ENCODE assay signal across 8 cellular contexts in the genomic region with DNA sequence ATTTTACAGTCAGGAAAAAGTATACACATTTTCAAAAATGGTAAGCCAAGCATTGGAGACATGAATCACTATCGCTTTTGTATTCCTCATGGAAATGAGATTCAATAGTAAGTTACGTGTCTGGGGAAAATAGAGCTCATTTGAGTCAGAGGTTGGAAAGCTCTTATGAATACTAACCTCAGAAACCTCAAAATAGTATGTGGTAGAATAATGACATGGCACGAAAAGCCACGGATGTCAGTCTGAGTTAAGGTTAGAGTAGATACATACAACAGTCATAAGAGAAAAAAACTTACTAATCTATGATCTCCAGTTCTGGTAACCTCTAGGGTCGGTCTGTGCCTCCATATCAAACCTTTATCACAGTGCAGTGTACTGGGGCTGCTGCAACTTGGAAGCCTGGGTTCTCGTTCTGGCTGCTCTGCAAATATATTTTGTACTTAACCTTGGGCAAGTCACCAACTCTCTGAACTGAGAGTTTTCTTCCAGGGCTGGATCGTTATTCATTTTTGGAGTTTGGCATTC. TPM values are rescaled to one million over a fixed set of nuclear protein-coding genes. Genes with fewer than 3 reads are reported as not detected.
DNase-seq lines count a peak whose midpoint lies in the region; ATAC-seq and TF ChIP-seq lines count a peak whose summit lies in the region.

No MANE protein-coding gene starts in this region.

- peak; percentile 93 for ATAC-seq in foreskin keratinocyte
- ATAC-seq in WTC11: no peak

- no peaks in the 10 kb centered on the region for H3K27me3 Mint-ChIP-seq in MCF 10A (ENCODE audit: insufficient read depth, unreplicated experiment)
- no peaks in the 10 kb centered on the region for H3K27me3 Mint-ChIP-seq in WTC11 (ENCODE audit: low read depth)

- H3K9me3 ChIP-seq in breast epithelium (no peaks in the 10 kb centered on the region), SK-N-SH (no peaks in the 10 kb centered on the region), uterus (no peaks in the 10 kb centered on the region)

- H3K4me2 ChIP-seq in SK-N-SH: peak overlapping the region; percentile 69

- peaks cover 96% of the 10 kb centered on the region for H3K79me2 ChIP-seq in SK-N-SH (ENCODE audit: insufficient read depth)

- peak; percentile 78 to 99 for TF ChIP-seq EP300 in SK-N-SH (IDR thresholded peaks at IDR 0.05; ENCODE audit: borderline replicate concordance in 1 of 2, low read depth in 1 of 2, low read length in 1 of 2)

- no peaks in the 10 kb centered on the region for H3K27me3 ChIP-seq in breast epithelium
- no peaks in the 10 kb centered on the region for H3K27me3 ChIP-seq in SK-N-SH (ENCODE audit: insufficient read depth)
- H3K27me3 ChIP-seq in foreskin keratinocyte: no peaks in the 10 kb centered on the region
- no peaks in the 10 kb centered on the region for H3K27me3 ChIP-seq in uterus

- H3K4me1 ChIP-seq in breast epithelium (no peaks in the 10 kb centered on the region), SK-N-SH (ENCODE audit: control insufficient read depth in 1 of 2, insufficient read depth in 2 of 2, low read depth in 1 of 2, low read length in 1 of 2) (peaks cover 45 to 86% of the 10 kb centered on the region in 2 experiments), foreskin keratinocyte (peaks cover 43% of the 10 kb centered on the region), uterus (peaks cover 4 to 15% of the 10 kb centered on the region in 2 donors)

- WGBS in SK-N-SH (ENCODE audit: low lambda C conversion rate): 20% methylated on average over 7 of the region's 7 CpGs

- peaks cover 28% of the 10 kb centered on the region for H4K20me1 ChIP-seq in SK-N-SH (ENCODE audit: insufficient read depth)

- peak overlapping the region; percentile 56; the same call in 1 of the 2 replicates for H3K9ac ChIP-seq in SK-N-SH

- TF ChIP-seq POLR2A in breast epithelium (IDR thresholded peaks at IDR 0.05): no peak
- no peak for TF ChIP-seq POLR2A in uterus (IDR thresholded peaks at IDR 0.05)

- peaks cover 33% of the 10 kb centered on the region for H3K4me1 Mint-ChIP-seq in MCF 10A (ENCODE audit: insufficient read depth, unreplicated experiment)
- peaks cover 32% of the 10 kb centered on the region for H3K4me1 Mint-ChIP-seq in WTC11

- intact Hi-C loops in MCF 10A (cut with micrococcal nuclease) (loop anchor here (1.0 to 5.0 kb wide), 4 partner anchors 106 to 362 kb away; no protein-coding TSS in a partner anchor), breast epithelium (cut with DNase I; ENCODE audit: low total_unique reads) (no loop called here), uterus (cut with DNase I; ENCODE audit: low total_unique reads) (no loop called here)

- CTCF ChIA-PET in MCF 10A (lab: Yijun Ruan, JAX) (no interaction called here), SK-N-SH (lab: Yijun Ruan, JAX) (no interaction called here), WTC11 (lab: Charles Lee) (no interaction called here)

- H3K36me3 Mint-ChIP-seq in MCF 10A (ENCODE audit: insufficient read depth, unreplicated experiment): no peaks in the 10 kb centered on the region
- no peaks in the 10 kb centered on the region for H3K36me3 Mint-ChIP-seq in WTC11

- H3K9me3 Mint-ChIP-seq in MCF 10A (ENCODE audit: unreplicated experiment): no peaks in the 10 kb centered on the region
- H3K9me3 Mint-ChIP-seq in WTC11: no peaks in the 10 kb centered on the region

- peaks cover 81% of the 10 kb centered on the region for H3F3A ChIP-seq in SK-N-SH (replicated peaks; ENCODE audit: insufficient read depth)

- peak; percentile 51 for DNase-seq in MCF 10A (ENCODE audit: unreplicated experiment)
- no peak for DNase-seq in breast epithelium (ENCODE audit: low spot score in 2 of 2)
- no peak for DNase-seq in SK-N-SH
- peak; percentile 86 to 93 for DNase-seq in foreskin keratinocyte
- no peak for DNase-seq in uterus
- DNase-seq in DMS 273 treated with DMSO at 0.1 percent for 48 hours (lab: John Stamatoyannopoulos, UW): no peak
- DNase-seq in NCI-H146 (lab: John Stamatoyannopoulos, UW): no peak
- DNase-seq in WTC11 (ENCODE audit: low spot score): no peak

- no peaks in the 10 kb centered on the region for H3K36me3 ChIP-seq in breast epithelium
- H3K36me3 ChIP-seq in SK-N-SH (replicated peaks in 1 of 2; ENCODE audit: control insufficient read depth in 1 of 2, insufficient read depth in 2 of 2, low read length in 1 of 2): peaks cover 59 to 71% of the 10 kb centered on the region in 2 experiments
- no peaks in the 10 kb centered on the region for H3K36me3 ChIP-seq in uterus

- H3K4me3 ChIP-seq in breast epithelium (no peak overlapping the region), SK-N-SH (ENCODE audit: low read depth in 2 of 2, low read length in 1 of 2) (peak overlapping the region in 1 of 2 experiments; percentile 12; a peak in 1 of 4 replicates), uterus (no peak overlapping the region)

- no peak overlapping the region for H3K4me3 Mint-ChIP-seq in MCF 10A (ENCODE audit: unreplicated experiment)
- H3K4me3 Mint-ChIP-seq in WTC11: no peak overlapping the region

- H3K27ac ChIP-seq in breast epithelium (no peak overlapping the region), SK-N-SH (ENCODE audit: low read depth in 2 of 2, low read length in 1 of 2) (peak overlapping the region; percentile 80 to 94), foreskin keratinocyte (no peak overlapping the region), uterus (peak overlapping the region; percentile 87 to 88)

- no peaks in the 10 kb centered on the region for H3K9me2 ChIP-seq in SK-N-SH

- TF ChIP-seq CTCF in MCF 10A (IDR thresholded peaks at IDR 0.05; ENCODE audit: unreplicated experiment): no peak
- TF ChIP-seq CTCF in breast epithelium (IDR thresholded peaks at IDR 0.05): no peak
- no peak for TF ChIP-seq CTCF in SK-N-SH (IDR thresholded peaks at IDR 0.05)
- TF ChIP-seq CTCF in foreskin keratinocyte (conservative IDR thresholded peaks at IDR 0.05): no peak
- no peak for TF ChIP-seq CTCF in uterus (IDR thresholded peaks at IDR 0.05)
- TF ChIP-seq CTCF in WTC11 (IDR thresholded peaks at IDR 0.05): no peak

- H2AFZ ChIP-seq in SK-N-SH (ENCODE audit: low read depth): no peak overlapping the region

- POLR2A ChIA-PET in MCF 10A (lab: Yijun Ruan, JAX): no interaction called here
- POLR2A ChIA-PET in SK-N-SH (lab: Yijun Ruan, JAX): no interaction called here
- POLR2A ChIA-PET in WTC11 (lab: Charles Lee): no interaction called here

- no TSS peak for BruUV-seq in MCF 10A (replicated peaks; lab: Mats Ljungman, UMichigan)

- H3K27ac Mint-ChIP-seq in MCF 10A (ENCODE audit: low read depth, unreplicated experiment) (no peak overlapping the region), WTC11 (no peak overlapping the region)

- TF ChIP-seq RAD21 in SK-N-SH (IDR thresholded peaks at IDR 0.05; ENCODE audit: low read length): no peak; the same call in 1 of the 2 replicates

TF ChIP-seq in SK-N-SH, 30 proteins besides CTCF, POLR2A, EP300 and RAD21 (continues in another document):
- no peak for TF ChIP-seq RCOR1 (IDR thresholded peaks at IDR 0.05; ENCODE audit: low read length)
- peak; percentile 96 for TF ChIP-seq JUND (IDR thresholded peaks at IDR 0.05)
- TF ChIP-seq USF1 (IDR thresholded peaks at IDR 0.05; ENCODE audit: borderline replicate concordance, low read depth): no peak
- peak; percentile 94 for TF ChIP-seq POLR2AphosphoS5 (IDR thresholded peaks at IDR 0.05; ENCODE audit: low read depth, low read length)
- peak; percentile 100 for TF ChIP-seq TCF12 (IDR thresholded peaks at IDR 0.05)

TF ChIP-seq in WTC11, 78 proteins besides CTCF, POLR2A, EP300 and RAD21 (continues in another document):
- TF ChIP-seq SMAD3 (CRISPR knock-in tag; IDR thresholded peaks at IDR 0.05; ENCODE audit: borderline replicate concordance) (no peak), RELA (CRISPR knock-in tag; IDR thresholded peaks at IDR 0.05; ENCODE audit: borderline replicate concordance) (no peak), HMGXB4 (CRISPR knock-in tag; IDR thresholded peaks at IDR 0.05) (no peak), ETV6 (CRISPR knock-in tag; IDR thresholded peaks at IDR 0.05) (no peak), SOX15 (CRISPR knock-in tag; IDR thresholded peaks at IDR 0.05) (no peak), ZBTB21 (CRISPR knock-in tag; IDR thresholded peaks at IDR 0.05; ENCODE audit: borderline replicate concordance) (no peak), ZNF396 (CRISPR knock-in tag; IDR thresholded peaks at IDR 0.05; ENCODE audit: borderline replicate concordance) (no peak)
- TF ChIP-seq, protein P1, sequence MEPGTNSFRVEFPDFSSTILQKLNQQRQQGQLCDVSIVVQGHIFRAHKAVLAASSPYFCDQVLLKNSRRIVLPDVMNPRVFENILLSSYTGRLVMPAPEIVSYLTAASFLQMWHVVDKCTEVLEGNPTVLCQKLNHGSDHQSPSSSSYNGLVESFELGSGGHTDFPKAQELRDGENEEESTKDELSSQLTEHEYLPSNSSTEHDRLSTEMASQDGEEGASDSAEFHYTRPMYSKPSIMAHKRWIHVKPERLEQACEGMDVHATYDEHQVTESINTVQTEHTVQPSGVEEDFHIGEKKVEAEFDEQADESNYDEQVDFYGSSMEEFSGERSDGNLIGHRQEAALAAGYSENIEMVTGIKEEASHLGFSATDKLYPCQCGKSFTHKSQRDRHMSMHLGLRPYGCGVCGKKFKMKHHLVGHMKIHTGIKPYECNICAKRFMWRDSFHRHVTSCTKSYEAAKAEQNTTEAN (CRISPR knock-in tag; IDR thresholded peaks at IDR 0.05): no peak
- TF ChIP-seq, protein P2, sequence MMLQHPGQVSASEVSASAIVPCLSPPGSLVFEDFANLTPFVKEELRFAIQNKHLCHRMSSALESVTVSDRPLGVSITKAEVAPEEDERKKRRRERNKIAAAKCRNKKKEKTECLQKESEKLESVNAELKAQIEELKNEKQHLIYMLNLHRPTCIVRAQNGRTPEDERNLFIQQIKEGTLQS (CRISPR knock-in tag; conservative IDR thresholded peaks at IDR 0.05): no peak

RNA-seq across cellular contexts. Expression of gene MAP1B, which starts 31.7 kb away (rescaled TPM):
- total RNA-seq in MCF 10A (2022): 43.8 and 56.0 TPM in 2 replicates
- 1,000 to 10,000 TPM in 1 of 3 donors, 100 to 1,000 TPM in 2; 258 to 2,233 (median 271) TPM for total RNA-seq in breast epithelium
- polyA plus RNA-seq in SK-N-SH (2012; rRNA removed): 47.5 and 48.5 TPM in 2 replicates
- 59.8 and 60.6 TPM in 2 replicates for polyA plus RNA-seq in SK-N-SH (2012; cell fraction: cytosol; rRNA removed)
- polyA plus RNA-seq in SK-N-SH (2012; cell fraction: nucleus; rRNA removed): 69.5 and 70.5 TPM in 2 replicates
- 9.5 and 17.2 TPM in 2 replicates for total RNA-seq in foreskin keratinocyte
- 1.4 and 2.4 TPM in 2 replicates for polyA plus RNA-seq in foreskin keratinocyte
- total RNA-seq in uterus: 100 to 1,000 TPM in 3 of 4 donors, 10 to 100 TPM in 1; 92.0 to 212 (median 132) TPM
- 65.4 to 95.0 TPM (median 65.7 TPM) in 3 replicates for total RNA-seq in WTC11 (2021)

Comparison
In these comparisons a context has a peak if more than half of its experiments do, and no peak if none do; other contexts are left out.
1. DNase-seq: peak in MCF 10A (single experiment) and foreskin keratinocyte (2 of 2); none in breast epithelium (0 of 2), SK-N-SH (single experiment), uterus (0 of 2), DMS 273 treated with DMSO at 0.1 percent for 48 hours (single experiment), NCI-H146 (single experiment) and WTC11 (single experiment).
2. H3K27ac ChIP-seq: peak in SK-N-SH (2 of 2) and uterus (2 of 2); none in breast epithelium (0 of 2) and foreskin keratinocyte (single experiment).